11 cellular contexts compared by ENCODE assay signal in the genomic region with DNA sequence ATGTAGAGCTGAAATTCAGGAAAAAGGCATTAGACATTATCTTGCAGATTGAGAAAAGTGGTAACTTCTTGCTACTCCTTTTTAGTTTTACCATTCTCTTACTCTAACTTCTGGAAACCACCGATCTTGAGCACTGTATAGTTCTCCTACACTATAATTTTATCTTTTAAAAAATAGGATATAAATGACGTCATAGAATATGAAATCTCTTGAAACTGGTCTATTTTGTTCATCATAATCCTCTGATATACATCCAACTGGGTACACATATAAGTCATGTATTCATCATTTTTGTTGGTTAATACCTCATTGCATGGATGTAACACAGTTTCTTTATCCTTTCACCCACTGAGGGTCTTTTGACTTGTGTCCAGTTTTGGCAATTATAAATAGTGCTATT.
"Had no signal": no experiment of that assay in that cellular context is flagged by ENCODE, and none has a peak within 500 bp of the region (broad histone marks: within the 10 kb centered on the region; RNA-seq: fewer than 3 reads in every experiment).

No MANE protein-coding gene starts in this region.

- H3K9me3 ChIP-seq: HAP-1 had no signal

- H3K4me2 ChIP-seq: GM23338 had no signal

- H3K27ac ChIP-seq: GM23248 had no signal

- H3K4me1 ChIP-seq: HAP-1 had no signal

- H2AFZ ChIP-seq: GM23248, GM23338 had no signal

- H3K9ac ChIP-seq: GM23248 had no signal

- FAIRE-seq: H1, H54 had no signal

- DNase-seq: GM23248, GOT3, H7, H9, HCEC 1CT, HFFc6 had no signal

- H3K4me3 ChIP-seq: GM23248, GM23338, HAP-1 had no signal

- ATAC-seq: GM23338, HCT116 had no signal

- H3K36me3 ChIP-seq: HAP-1 had no signal
